ENCODE assay signal across 8 cellular contexts in genomic region chr11:106076421-106076922, GRCh38. TPM values are rescaled to one million over a fixed set of nuclear protein-coding genes. Genes with fewer than 3 reads are reported as not detected.
DNase-seq lines count a peak whose midpoint lies in the region; ATAC-seq and TF ChIP-seq lines count a peak whose summit lies in the region.

No MANE protein-coding gene starts in this region.

- H3K27me3 Mint-ChIP-seq in IgD-negative memory B cell: no peaks in the 10 kb centered on the region
- no peaks in the 10 kb centered on the region for H3K27me3 Mint-ChIP-seq in activated naive CD8-positive, alpha-beta T cell treated with anti-CD3 and anti-CD28 coated beads, Interleukin-2, amount 50 U/mL, for 24 hours

- TF ChIP-seq POLR2A in stomach (IDR thresholded peaks at IDR 0.05): no peak

- H3K4me3 ChIP-seq in stomach: peak overlapping the region; percentile 59 to 86 (median 72)

- peaks cover 3% of the 10 kb centered on the region for H3K36me3 Mint-ChIP-seq in IgD-negative memory B cell
- peaks cover 19% of the 10 kb centered on the region for H3K36me3 Mint-ChIP-seq in activated naive CD8-positive, alpha-beta T cell treated with anti-CD3 and anti-CD28 coated beads, Interleukin-2, amount 50 U/mL, for 24 hours (ENCODE audit: low read depth)

- no peaks in the 10 kb centered on the region for H3K9me3 Mint-ChIP-seq in IgD-negative memory B cell
- no peaks in the 10 kb centered on the region for H3K9me3 Mint-ChIP-seq in activated naive CD8-positive, alpha-beta T cell treated with anti-CD3 and anti-CD28 coated beads, Interleukin-2, amount 50 U/mL, for 24 hours

- H3K36me3 ChIP-seq in ES-I3 (ENCODE audit: insufficient read depth, low read length) (peaks cover 11% of the 10 kb centered on the region; the same call in 1 of the 2 replicates), stomach (peaks cover 3 to 22% (median 18%) of the 10 kb centered on the region in 4 donors)

- no peaks in the 10 kb centered on the region for H3K9me3 ChIP-seq in ES-I3 (ENCODE audit: control insufficient read depth, insufficient read depth, low read length)
- no peaks in the 10 kb centered on the region for H3K9me3 ChIP-seq in stomach

- peak overlapping the region; percentile 91 to 98 (median 96) for H3K27ac ChIP-seq in stomach

- H3K4me3 Mint-ChIP-seq in IgD-negative memory B cell: peak overlapping the region; percentile 85 to 100 (median 100)
- peak overlapping the region; percentile 94 for H3K4me3 Mint-ChIP-seq in activated naive CD8-positive, alpha-beta T cell treated with anti-CD3 and anti-CD28 coated beads, Interleukin-2, amount 50 U/mL, for 24 hours

- ATAC-seq in activated naive CD8-positive, alpha-beta T cell treated with anti-CD3 and anti-CD28 coated beads, Interleukin-2, amount 50 U/mL, for 24 hours: no peak
- ATAC-seq in GM18502 (IDR thresholded peaks at IDR 0.05; ENCODE audit: poor library complexity, unreplicated experiment) (no peak), GM19023 (IDR thresholded peaks at IDR 0.05; ENCODE audit: unreplicated experiment) (no peak)

- no peak for TF ChIP-seq EP300 in stomach (IDR thresholded peaks at IDR 0.05)

- DNase-seq in activated naive CD8-positive, alpha-beta T cell treated with anti-CD3 and anti-CD28 coated beads, Interleukin-2, amount 50 U/mL, for 24 hours: no peak
- DNase-seq in iris pigment epithelial cell (ENCODE audit: low read depth) (peak; percentile 14), stomach (no peak), posterior vena cava (ENCODE audit: low spot score) (no peak)

- 0 to 2% (median 0%) methylated on average over 14 of the region's 14 CpGs for WGBS in stomach, 5 donors

- H3K4me1 ChIP-seq in ES-I3 (ENCODE audit: insufficient read depth, low read length) (peaks cover 5% of the 10 kb centered on the region; the same call in 1 of the 2 replicates), stomach (peaks cover 31 to 48% (median 41%) of the 10 kb centered on the region in 4 donors)

- intact Hi-C loops in stomach (cut with DNase I; ENCODE audit: low total_unique reads) (no loop called here), posterior vena cava (cut with DNase I) (no loop called here)

- peak overlapping the region; percentile 88 for H3K9ac ChIP-seq in ES-I3 (ENCODE audit: low read depth, low read length)

- no peaks in the 10 kb centered on the region for H3K27me3 ChIP-seq in stomach

- peak overlapping the region; percentile 57 to 97 (median 96) for H3K27ac Mint-ChIP-seq in IgD-negative memory B cell
- H3K27ac Mint-ChIP-seq in activated naive CD8-positive, alpha-beta T cell treated with anti-CD3 and anti-CD28 coated beads, Interleukin-2, amount 50 U/mL, for 24 hours: peak overlapping the region; percentile 85

- no peak for TF ChIP-seq CTCF in stomach (IDR thresholded peaks at IDR 0.05)

- H3K4me1 Mint-ChIP-seq in IgD-negative memory B cell: peaks cover 25 to 40% (median 40%) of the 10 kb centered on the region in 3 donors
- peaks cover 42% of the 10 kb centered on the region for H3K4me1 Mint-ChIP-seq in activated naive CD8-positive, alpha-beta T cell treated with anti-CD3 and anti-CD28 coated beads, Interleukin-2, amount 50 U/mL, for 24 hours

RNA-seq across cellular contexts. Expression of gene KBTBD3, which starts 0.7 kb away (rescaled TPM):
- polyA plus RNA-seq in IgD-negative memory B cell: 16.0 TPM
- 10 to 100 TPM in 3 of 5 donors, 1 to 10 TPM in 1, under 1 TPM in 1; 0.58 to 24.9 (median 11.4) TPM for total RNA-seq in stomach
- 1 to 10 TPM; 1.2 to 3.6 (median 2.0) TPM for polyA plus RNA-seq in stomach
- total RNA-seq in posterior vena cava: 1 to 10 TPM; 4.7 to 8.3 TPM

RNA-seq across cellular contexts. Expression of gene AASDHPPT, which starts 1.0 kb away (rescaled TPM):
- 55.4 TPM for polyA plus RNA-seq in IgD-negative memory B cell
- 10 to 100 TPM in 4 of 5 donors, 1 to 10 TPM in 1; 3.5 to 60.1 (median 48.3) TPM for total RNA-seq in stomach
- polyA plus RNA-seq in stomach: 10 to 100 TPM in 2 of 3 donors, 1 to 10 TPM in 1; 9.9 to 15.7 (median 11.0) TPM
- total RNA-seq in posterior vena cava: 10 to 100 TPM; 15.9 to 17.9 TPM

RNA-seq across cellular contexts. Expression of gene MSANTD4, which starts 54.4 kb away (rescaled TPM):
- polyA plus RNA-seq in IgD-negative memory B cell (6.6 TPM), stomach (1 to 10 TPM; 4.1 to 5.9 (median 4.7) TPM)
- total RNA-seq in stomach (10 to 100 TPM in 2 of 5 donors, 1 to 10 TPM in 2, under 1 TPM in 1; 0.87 to 41.4 (median 7.5) TPM), posterior vena cava (10 to 100 TPM; 16.5 to 24.2 TPM)
